In the genomic region with DNA sequence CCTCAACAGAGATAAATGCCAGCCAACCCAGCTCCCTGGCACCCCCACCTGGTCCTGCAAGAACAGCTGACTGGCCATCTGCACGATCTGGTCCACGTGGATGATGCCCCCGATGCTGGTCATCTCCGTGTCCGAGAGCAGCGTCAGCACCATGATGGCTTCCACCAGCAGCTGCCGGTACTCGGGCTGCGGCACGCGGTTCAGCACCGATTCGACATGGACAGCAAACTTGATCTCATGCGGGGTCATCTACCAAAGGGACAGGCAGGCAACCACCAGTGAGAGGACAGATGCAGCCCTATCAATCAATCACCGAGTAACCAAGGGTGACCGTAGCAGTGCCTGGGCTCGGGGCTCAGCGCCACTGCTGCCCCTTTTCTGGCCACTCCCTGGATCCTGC, we compare ENCODE assay signal across 19 cellular contexts.
"Had no signal": no experiment of that assay in that cellular context is flagged by ENCODE, and none has a peak within 500 bp of the region (broad histone marks: within the 10 kb centered on the region; RNA-seq: fewer than 3 reads in every experiment).

No MANE protein-coding gene starts in this region.

- H3K36me3 Mint-ChIP-seq: natural killer cell had no signal

- H3K27ac Mint-ChIP-seq: activated naive CD8-positive, alpha-beta T cell treated with anti-CD3 and anti-CD28 coated beads, Interleukin-2, amount 50 U/mL, for 24 hours; activated T-helper 17 cell treated with anti-CD3 and anti-CD28 coated beads, Interleukin-2, amount 50 U/mL, for 72 hours; natural killer cell had no signal

- H3K9me3 Mint-ChIP-seq: activated naive CD8-positive, alpha-beta T cell treated with anti-CD3 and anti-CD28 coated beads, Interleukin-2, amount 50 U/mL, for 24 hours; activated T-helper 17 cell treated with anti-CD3 and anti-CD28 coated beads, Interleukin-2, amount 50 U/mL, for 72 hours; natural killer cell had no signal

- H3K27ac ChIP-seq: cardiac muscle cell, neutrophil, upper lobe of right lung had no signal

- H3K27me3 Mint-ChIP-seq: activated naive CD8-positive, alpha-beta T cell treated with anti-CD3 and anti-CD28 coated beads, Interleukin-2, amount 50 U/mL, for 24 hours; activated T-helper 17 cell treated with anti-CD3 and anti-CD28 coated beads, Interleukin-2, amount 50 U/mL, for 72 hours had no signal

- H3K9me3 ChIP-seq: neutrophil, upper lobe of right lung had no signal

- H3K4me3 ChIP-seq: cardiac muscle cell, upper lobe of right lung had no signal

- ATAC-seq: activated naive CD8-positive, alpha-beta T cell treated with anti-CD3 and anti-CD28 coated beads, Interleukin-2, amount 50 U/mL, for 24 hours; activated T-helper 17 cell treated with anti-CD3 and anti-CD28 coated beads, Interleukin-2, amount 50 U/mL, for 72 hours; esophagus mucosa; natural killer cell; upper lobe of right lung had no signal

- H3K36me3 ChIP-seq: cardiac muscle cell, upper lobe of right lung had no signal

- H3K4me3 Mint-ChIP-seq: activated naive CD8-positive, alpha-beta T cell treated with anti-CD3 and anti-CD28 coated beads, Interleukin-2, amount 50 U/mL, for 24 hours; activated T-helper 17 cell treated with anti-CD3 and anti-CD28 coated beads, Interleukin-2, amount 50 U/mL, for 72 hours; natural killer cell had no signal

- H3K27me3 ChIP-seq: cardiac muscle cell, neutrophil, upper lobe of right lung had no signal

- H3K4me1 ChIP-seq: upper lobe of right lung had no signal

- H3K4me1 Mint-ChIP-seq: activated T-helper 17 cell treated with anti-CD3 and anti-CD28 coated beads, Interleukin-2, amount 50 U/mL, for 72 hours; natural killer cell had no signal

- DNase-seq: activated CD4-positive, alpha-beta T cell treated with anti-CD3 and anti-CD28 coated beads, Interleukin-2, amount 50 U/mL, for 48 hours; activated naive CD4-positive, alpha-beta T cell treated with Interleukin-2 at 50 U/mL for 16 hours; activated naive CD8-positive, alpha-beta T cell treated with anti-CD3 and anti-CD28 coated beads, Interleukin-2, amount 50 U/mL, for 24 hours; hypothalamus; kidney glomerular epithelial cell; mesendoderm; natural killer cell; retina; small intestine; stimulated activated CD4-positive, alpha-beta T cell treated with anti-CD3 and anti-CD28 coated beads, Interleukin-4, amount 100 ng/mL, for 4 hours; stimulated activated CD8-positive, alpha-beta memory T cell treated with anti-CD3 and anti-CD28 coated beads, Interleukin-4, amount 100 ng/mL, for 48 hours; stimulated activated naive CD4-positive, alpha-beta T cell treated with Interleukin-2 at 50 U/mL for 16 hours; substantia nigra; T1000; upper lobe of right lung had no signal
